In genomic region chr12:26790645-26790994, GRCh38 we compare ENCODE assay signal across 21 cellular contexts. TPM values are rescaled to one million over a fixed set of nuclear protein-coding genes. Genes with fewer than 3 reads are reported as not detected.
DNase-seq lines count a peak whose midpoint lies in the region; ATAC-seq lines count a peak whose summit lies in the region.
"Had no signal": no experiment of that assay in that cellular context is flagged by ENCODE, and none has a peak within 500 bp of the region (broad histone marks: within the 10 kb centered on the region; RNA-seq: fewer than 3 reads in every experiment).

No MANE protein-coding gene starts in this region.

- H3K27ac Mint-ChIP-seq in central memory CD8-positive, alpha-beta T cell (ENCODE audit: low read depth): peak overlapping the region; percentile 22
- H3K27ac Mint-ChIP-seq: activated T-cell treated with anti-CD3 and anti-CD28 coated beads, Interleukin-2, amount 50 U/mL, for 24 hours had no signal

- no peak overlapping the region for H2AFZ ChIP-seq in Karpas-422 (ENCODE audit: low read length)

- H4K20me1 ChIP-seq in Karpas-422 (ENCODE audit: insufficient read depth, low read depth, low read length): no peaks in the 10 kb centered on the region

- H3K27me3 ChIP-seq in Karpas-422 (ENCODE audit: low read length) (no peaks in the 10 kb centered on the region), muscle layer of duodenum (ENCODE audit: low read depth, low read length) (no peaks in the 10 kb centered on the region)

- H3K9me2 ChIP-seq in Karpas-422 (replicated peaks; ENCODE audit: insufficient read depth, low read length): no peaks in the 10 kb centered on the region

- H3K4me3 ChIP-seq in Karpas-422 (ENCODE audit: low read length) (no peak overlapping the region), muscle layer of duodenum (ENCODE audit: low read depth in 1 of 2, low read length in 2 of 2) (no peak overlapping the region)
- H3K4me3 ChIP-seq: prostate gland had no signal

- H3K4me2 ChIP-seq in Karpas-422 (ENCODE audit: low read depth, low read length, poor library complexity, severe bottlenecking): no peak overlapping the region

- H3K27me3 Mint-ChIP-seq in central memory CD8-positive, alpha-beta T cell: no peaks in the 10 kb centered on the region
- H3K27me3 Mint-ChIP-seq: activated naive CD8-positive, alpha-beta T cell; activated T-cell treated with anti-CD3 and anti-CD28 coated beads, Interleukin-2, amount 50 U/mL, for 24 hours; naive B cell; stimulated activated naive CD8-positive, alpha-beta T cell treated with anti-CD3 and anti-CD28 coated beads, Interleukin-15, amount 100 ng/mL, for 72 hours had no signal

- H3K9me3 ChIP-seq in Karpas-422 (ENCODE audit: low read length): no peaks in the 10 kb centered on the region
- H3K9me3 ChIP-seq in muscle layer of duodenum (ENCODE audit: control insufficient read depth in 1 of 2, low read length in 2 of 2): no peaks in the 10 kb centered on the region
- H3K9me3 ChIP-seq: Caco-2, prostate gland had no signal

- H3K36me3 ChIP-seq in Karpas-422 (ENCODE audit: insufficient read depth, low read length) (peaks cover 26% of the 10 kb centered on the region), muscle layer of duodenum (ENCODE audit: control insufficient read depth in 1 of 2, insufficient read depth in 2 of 2, low read length in 2 of 2) (peaks cover 0 to 4% of the 10 kb centered on the region in 2 donors)
- H3K36me3 ChIP-seq: prostate gland had no signal

- ATAC-seq in central memory CD8-positive, alpha-beta T cell (replicated peaks; ENCODE audit: extremely low read depth, poor library complexity, severe bottlenecking): no peak
- ATAC-seq in HG03439 (IDR thresholded peaks at IDR 0.05; ENCODE audit: unreplicated experiment) (no peak), HG03565 (IDR thresholded peaks at IDR 0.05; ENCODE audit: unreplicated experiment) (no peak), HG03175 (IDR thresholded peaks at IDR 0.05; ENCODE audit: unreplicated experiment) (no peak)
- ATAC-seq: stimulated activated naive CD8-positive, alpha-beta T cell treated with anti-CD3 and anti-CD28 coated beads, Interleukin-15, amount 100 ng/mL, for 72 hours had no signal

- H3K4me1 Mint-ChIP-seq in central memory CD8-positive, alpha-beta T cell: peaks cover 24% of the 10 kb centered on the region

- H3K4me3 Mint-ChIP-seq in central memory CD8-positive, alpha-beta T cell: no peak overlapping the region
- H3K4me3 Mint-ChIP-seq: activated naive CD8-positive, alpha-beta T cell; activated T-cell treated with anti-CD3 and anti-CD28 coated beads, Interleukin-2, amount 50 U/mL, for 24 hours; stimulated activated naive CD8-positive, alpha-beta T cell treated with anti-CD3 and anti-CD28 coated beads, Interleukin-15, amount 100 ng/mL, for 72 hours had no signal

- peak; percentile 66 for DNase-seq in DMS53 (lab: John Stamatoyannopoulos, UW)
- DNase-seq in Karpas-422: no peak
- no peak for DNase-seq in central memory CD8-positive, alpha-beta T cell (ENCODE audit: low spot score in 2 of 2)
- no peak for DNase-seq in NCI-H187 (lab: John Stamatoyannopoulos, UW)
- DNase-seq: activated CD4-positive, alpha-beta T cell treated with anti-CD3 and anti-CD28 coated beads, Interleukin-2, amount 50 U/mL, for 4 hours; activated T-cell treated with anti-CD3 and anti-CD28 coated beads, Interleukin-2, amount 50 U/mL, for 24 hours; Caco-2; effector CD8-positive, alpha-beta T cell; hippocampal formation; KG1; NCI-H2171 treated with DMSO at 0.1 percent for 48 hours; NCI-H82; stimulated activated CD4-positive, alpha-beta T cell treated with anti-CD3 and anti-CD28 coated beads, Interleukin-15, amount 100 ng/mL, for 24 hours; stimulated activated naive CD8-positive, alpha-beta T cell treated with anti-CD3 and anti-CD28 coated beads, Interleukin-15, amount 100 ng/mL, for 72 hours had no signal

- H3K79me2 ChIP-seq in Karpas-422 (ENCODE audit: low read length): peaks cover 85% of the 10 kb centered on the region

- no peak overlapping the region for H3K9ac ChIP-seq in Karpas-422 (ENCODE audit: low read length)

- H3K36me3 Mint-ChIP-seq in central memory CD8-positive, alpha-beta T cell (ENCODE audit: insufficient read depth): no peaks in the 10 kb centered on the region

- H3K27ac ChIP-seq in Karpas-422 (ENCODE audit: low read length) (peak overlapping the region; percentile 47), muscle layer of duodenum (ENCODE audit: low read length) (peak overlapping the region; percentile 35)
- H3K27ac ChIP-seq: prostate gland had no signal

- H3K4me1 ChIP-seq in Karpas-422 (ENCODE audit: low read length) (peaks cover 34% of the 10 kb centered on the region), muscle layer of duodenum (ENCODE audit: control insufficient read depth in 1 of 2, insufficient read depth in 2 of 2, low read length in 2 of 2) (peaks cover 7 to 8% of the 10 kb centered on the region in 2 donors)
- H3K4me1 ChIP-seq: Caco-2 had no signal

- H3K9me3 Mint-ChIP-seq in central memory CD8-positive, alpha-beta T cell: no peaks in the 10 kb centered on the region
- H3K9me3 Mint-ChIP-seq: activated T-cell treated with anti-CD3 and anti-CD28 coated beads, Interleukin-2, amount 50 U/mL, for 24 hours; naive B cell; stimulated activated naive CD8-positive, alpha-beta T cell treated with anti-CD3 and anti-CD28 coated beads, Interleukin-15, amount 100 ng/mL, for 72 hours had no signal

RNA-seq across cellular contexts. Expression of gene ITPR2, which starts 42.4 kb away (rescaled TPM):
- 80.0 and 128 TPM in 2 replicates for total RNA-seq in Karpas-422 (2014; rRNA removed; shearing (Covaris generic); ENCODE audit: low replicate concordance)
